27 cellular contexts compared by ENCODE assay signal in the genomic region with DNA sequence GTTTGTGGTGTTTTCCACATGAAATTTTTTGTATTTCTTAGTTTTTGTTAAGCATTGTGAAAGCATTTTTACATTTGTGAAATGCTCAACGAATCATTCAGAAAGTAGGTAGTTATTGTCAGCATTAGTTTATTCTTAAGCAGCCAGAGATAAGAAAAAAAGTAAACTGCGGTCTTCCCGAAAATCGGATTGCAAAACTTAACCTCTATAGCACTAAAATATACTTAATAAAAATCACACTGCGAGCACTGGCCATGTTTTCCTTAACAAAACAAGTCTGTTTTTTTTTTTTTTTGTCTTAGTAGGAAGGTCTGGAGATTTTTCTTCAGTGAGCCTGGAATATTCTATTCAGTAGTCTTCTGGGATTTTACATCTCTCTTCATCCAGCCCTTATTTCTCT.
"Had no signal": no experiment of that assay in that cellular context is flagged by ENCODE, and none has a peak within 500 bp of the region (broad histone marks: within the 10 kb centered on the region; RNA-seq: fewer than 3 reads in every experiment).

No MANE protein-coding gene starts in this region.

- H3K27ac Mint-ChIP-seq: immature natural killer cell; naive thymus-derived CD4-positive, alpha-beta T cell; nephron; neural progenitor cell; progenitor cell of endocrine pancreas; stimulated activated naive CD8-positive, alpha-beta T cell treated with anti-CD3 and anti-CD28 coated beads, Interleukin-15, amount 100 ng/mL, for 72 hours had no signal

- H3K4me3 Mint-ChIP-seq: immature natural killer cell; naive thymus-derived CD4-positive, alpha-beta T cell; nephron; neural progenitor cell; stimulated activated naive CD8-positive, alpha-beta T cell treated with anti-CD3 and anti-CD28 coated beads, Interleukin-15, amount 100 ng/mL, for 72 hours had no signal

- H3K79me2 ChIP-seq: parathyroid adenoma had no signal

- H3K36me3 Mint-ChIP-seq: immature natural killer cell; naive thymus-derived CD4-positive, alpha-beta T cell; neural progenitor cell had no signal

- H3K4me1 ChIP-seq: foreskin keratinocyte, neural progenitor cell, parathyroid adenoma, right lobe of liver, suprapubic skin, transverse colon, vagina had no signal

- H2AFZ ChIP-seq: neural progenitor cell, parathyroid adenoma had no signal

- H3K9ac ChIP-seq: neural progenitor cell, parathyroid adenoma had no signal

- H3K27me3 ChIP-seq: dorsolateral prefrontal cortex, foreskin keratinocyte, heart right ventricle, neural progenitor cell, right lobe of liver, suprapubic skin, transverse colon, vagina had no signal

- H3K4me2 ChIP-seq: neural progenitor cell, smooth muscle cell had no signal

- H3K9me3 ChIP-seq: heart right ventricle, right lobe of liver, suprapubic skin, transverse colon, vagina had no signal

- H3K4me1 Mint-ChIP-seq: immature natural killer cell; naive thymus-derived CD4-positive, alpha-beta T cell; nephron; neural progenitor cell; stimulated activated naive CD8-positive, alpha-beta T cell treated with anti-CD3 and anti-CD28 coated beads, Interleukin-15, amount 100 ng/mL, for 72 hours had no signal

- H3K9me3 Mint-ChIP-seq: nephron, neural progenitor cell had no signal

- H3K4me3 ChIP-seq: dorsolateral prefrontal cortex, heart right ventricle, neural progenitor cell, right lobe of liver, smooth muscle cell, suprapubic skin, transverse colon, vagina had no signal

- DNase-seq: dorsolateral prefrontal cortex; effector CD4-positive, alpha-beta T cell; foreskin keratinocyte; glutamatergic neuron; heart right ventricle; hippocampal formation; immature natural killer cell; islet precursor cell; kidney glomerular epithelial cell; mesendoderm; midbrain; naive thymus-derived CD4-positive, alpha-beta T cell; right lobe of liver; stimulated activated CD4-positive, alpha-beta T cell treated with anti-CD3 and anti-CD28 coated beads, Interleukin-12 subunit alpha, Interleukin-12 subunit beta, amount 100 ng/mL, for 4 hours; stimulated activated CD4-positive, alpha-beta T cell treated with anti-CD3 and anti-CD28 coated beads, Interleukin-1b, Interleukin-23, amount 100 ng/mL, for 48 hours; stimulated activated CD4-positive, alpha-beta T cell treated with anti-CD3 and anti-CD28 coated beads, Interleukin-4, amount 100 ng/mL, for 1 hour; stimulated activated CD8-positive, alpha-beta memory T cell treated with anti-CD3 and anti-CD28 coated beads, Interleukin-4, amount 100 ng/mL, for 48 hours; stimulated activated naive CD4-positive, alpha-beta T cell; stimulated activated naive CD8-positive, alpha-beta T cell treated with anti-CD3 and anti-CD28 coated beads, Interleukin-15, amount 100 ng/mL, for 72 hours; transverse colon had no signal

- ATAC-seq: foreskin keratinocyte; heart right ventricle; naive thymus-derived CD4-positive, alpha-beta T cell; right lobe of liver; stimulated activated naive CD8-positive, alpha-beta T cell treated with anti-CD3 and anti-CD28 coated beads, Interleukin-15, amount 100 ng/mL, for 72 hours had no signal

- H3K36me3 ChIP-seq: heart right ventricle, neural progenitor cell, right lobe of liver, suprapubic skin, transverse colon, vagina had no signal

- H3K27ac ChIP-seq: dorsolateral prefrontal cortex, foreskin keratinocyte, neural progenitor cell, parathyroid adenoma, right lobe of liver, suprapubic skin, transverse colon, vagina had no signal
